ENCODE assay signal across 1 cellular context in genomic region chr2:10043256-10043905, GRCh38.
TF ChIP-seq lines count a peak whose summit lies in the region.

Gene KLF11 (plus strand): TSS chr2:10043550. CDS start chr2:10043717, 167 bp downstream.

TF ChIP-seq in K562, 482 proteins besides CTCF, POLR2A, EP300 and RAD21 (continued from another document and continues in another):
- TF ChIP-seq, protein P1, sequence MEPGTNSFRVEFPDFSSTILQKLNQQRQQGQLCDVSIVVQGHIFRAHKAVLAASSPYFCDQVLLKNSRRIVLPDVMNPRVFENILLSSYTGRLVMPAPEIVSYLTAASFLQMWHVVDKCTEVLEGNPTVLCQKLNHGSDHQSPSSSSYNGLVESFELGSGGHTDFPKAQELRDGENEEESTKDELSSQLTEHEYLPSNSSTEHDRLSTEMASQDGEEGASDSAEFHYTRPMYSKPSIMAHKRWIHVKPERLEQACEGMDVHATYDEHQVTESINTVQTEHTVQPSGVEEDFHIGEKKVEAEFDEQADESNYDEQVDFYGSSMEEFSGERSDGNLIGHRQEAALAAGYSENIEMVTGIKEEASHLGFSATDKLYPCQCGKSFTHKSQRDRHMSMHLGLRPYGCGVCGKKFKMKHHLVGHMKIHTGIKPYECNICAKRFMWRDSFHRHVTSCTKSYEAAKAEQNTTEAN (CRISPR knock-in tag; IDR thresholded peaks at IDR 0.05) = no peak
- TF ChIP-seq ZBED1 (IDR thresholded peaks at IDR 0.05) (no peak), MIER1 (IDR thresholded peaks at IDR 0.05; ENCODE audit: low read depth) (no peak), BRCA1 (IDR thresholded peaks at IDR 0.05) (no peak), BRCA1 (CRISPR knock-in tag; IDR thresholded peaks at IDR 0.05) (peak; percentile 81; the same call in 1 of the 2 replicates), SAP30 (IDR thresholded peaks at IDR 0.05; ENCODE audit: borderline replicate concordance, insufficient read depth, low read depth, low read length, poor library complexity, severe bottlenecking) (peak; percentile 62), NFRKB (IDR thresholded peaks at IDR 0.05; ENCODE audit: low read depth) (no peak), ZBTB34 (CRISPR knock-in tag; IDR thresholded peaks at IDR 0.05) (no peak), UBTF (IDR thresholded peaks at IDR 0.05; ENCODE audit: borderline replicate concordance in 1 of 2, low read depth in 2 of 2, low read length in 2 of 2) (peak in 1 of 2 experiments; percentile 45; a peak in 1 of 4 replicates), ZNF717 (CRISPR knock-in tag; IDR thresholded peaks at IDR 0.05) (no peak), POLR2B (IDR thresholded peaks at IDR 0.05; ENCODE audit: low read depth, partially characterized antibody) (no peak), E2F6 (IDR thresholded peaks at IDR 0.05; ENCODE audit: borderline replicate concordance in 1 of 2, extremely low read depth in 1 of 2, insufficient read depth in 1 of 2, insufficient read length in 1 of 2, low read depth in 1 of 2, low read length in 1 of 2, poor library complexity in 1 of 2, severe bottlenecking in 1 of 2) (peak; percentile 95 to 98), ZFP30 (CRISPR knock-in tag; IDR thresholded peaks at IDR 0.05; ENCODE audit: borderline replicate concordance) (no peak), FOXJ2 (tag; IDR thresholded peaks at IDR 0.05) (no peak), MED1 (CRISPR knock-in tag; IDR thresholded peaks at IDR 0.05; ENCODE audit: borderline replicate concordance) (peak; percentile 34; the same call in 1 of the 2 replicates), SMARCC2 (IDR thresholded peaks at IDR 0.05; ENCODE audit: low read depth) (no peak), RBFOX2 (IDR thresholded peaks at IDR 0.05; ENCODE audit: low read depth, low read length) (peak; percentile 75), PHF20 (IDR thresholded peaks at IDR 0.05; ENCODE audit: partially characterized antibody) (no peak), MYC (IDR thresholded peaks at IDR 0.05; ENCODE audit: low read depth, low read length) (peak; percentile 92), MYC (CRISPR knock-in tag; IDR thresholded peaks at IDR 0.05; ENCODE audit: borderline replicate concordance, low read depth) (no peak), NRF1 (conservative IDR thresholded peaks at IDR 0.05 in 1 of 2, IDR thresholded peaks at IDR 0.05 in 1 of 2) (no peak), FOXK2 (conservative IDR thresholded peaks at IDR 0.05 in 1 of 2, IDR thresholded peaks at IDR 0.05 in 1 of 2; ENCODE audit: low read depth in 2 of 2) (no peak), SNRNP70 (optimal IDR thresholded peaks at IDR 0.05; ENCODE audit: low read depth, low read length) (no peak), CLOCK (CRISPR knock-in tag; IDR thresholded peaks at IDR 0.05; ENCODE audit: borderline replicate concordance) (no peak), GABPB1 (CRISPR knock-in tag; IDR thresholded peaks at IDR 0.05) (peak; percentile 44; the same call in 1 of the 2 replicates), CTBP1 (IDR thresholded peaks at IDR 0.05; ENCODE audit: borderline replicate concordance) (peak; percentile 90), U2AF1 (optimal IDR thresholded peaks at IDR 0.05; ENCODE audit: low read depth, low read length) (no peak)
- TF ChIP-seq, protein P2, sequence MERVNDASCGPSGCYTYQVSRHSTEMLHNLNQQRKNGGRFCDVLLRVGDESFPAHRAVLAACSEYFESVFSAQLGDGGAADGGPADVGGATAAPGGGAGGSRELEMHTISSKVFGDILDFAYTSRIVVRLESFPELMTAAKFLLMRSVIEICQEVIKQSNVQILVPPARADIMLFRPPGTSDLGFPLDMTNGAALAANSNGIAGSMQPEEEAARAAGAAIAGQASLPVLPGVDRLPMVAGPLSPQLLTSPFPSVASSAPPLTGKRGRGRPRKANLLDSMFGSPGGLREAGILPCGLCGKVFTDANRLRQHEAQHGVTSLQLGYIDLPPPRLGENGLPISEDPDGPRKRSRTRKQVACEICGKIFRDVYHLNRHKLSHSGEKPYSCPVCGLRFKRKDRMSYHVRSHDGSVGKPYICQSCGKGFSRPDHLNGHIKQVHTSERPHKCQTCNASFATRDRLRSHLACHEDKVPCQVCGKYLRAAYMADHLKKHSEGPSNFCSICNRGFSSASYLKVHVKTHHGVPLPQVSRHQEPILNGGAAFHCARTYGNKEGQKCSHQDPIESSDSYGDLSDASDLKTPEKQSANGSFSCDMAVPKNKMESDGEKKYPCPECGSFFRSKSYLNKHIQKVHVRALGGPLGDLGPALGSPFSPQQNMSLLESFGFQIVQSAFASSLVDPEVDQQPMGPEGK (CRISPR knock-in tag; IDR thresholded peaks at IDR 0.05; ENCODE audit: borderline replicate concordance) = no peak
- TF ChIP-seq, protein P3, sequence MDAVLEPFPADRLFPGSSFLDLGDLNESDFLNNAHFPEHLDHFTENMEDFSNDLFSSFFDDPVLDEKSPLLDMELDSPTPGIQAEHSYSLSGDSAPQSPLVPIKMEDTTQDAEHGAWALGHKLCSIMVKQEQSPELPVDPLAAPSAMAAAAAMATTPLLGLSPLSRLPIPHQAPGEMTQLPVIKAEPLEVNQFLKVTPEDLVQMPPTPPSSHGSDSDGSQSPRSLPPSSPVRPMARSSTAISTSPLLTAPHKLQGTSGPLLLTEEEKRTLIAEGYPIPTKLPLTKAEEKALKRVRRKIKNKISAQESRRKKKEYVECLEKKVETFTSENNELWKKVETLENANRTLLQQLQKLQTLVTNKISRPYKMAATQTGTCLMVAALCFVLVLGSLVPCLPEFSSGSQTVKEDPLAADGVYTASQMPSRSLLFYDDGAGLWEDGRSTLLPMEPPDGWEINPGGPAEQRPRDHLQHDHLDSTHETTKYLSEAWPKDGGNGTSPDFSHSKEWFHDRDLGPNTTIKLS (IDR thresholded peaks at IDR 0.05; ENCODE audit: borderline replicate concordance, low read depth) = no peak
- TF ChIP-seq, protein P4, sequence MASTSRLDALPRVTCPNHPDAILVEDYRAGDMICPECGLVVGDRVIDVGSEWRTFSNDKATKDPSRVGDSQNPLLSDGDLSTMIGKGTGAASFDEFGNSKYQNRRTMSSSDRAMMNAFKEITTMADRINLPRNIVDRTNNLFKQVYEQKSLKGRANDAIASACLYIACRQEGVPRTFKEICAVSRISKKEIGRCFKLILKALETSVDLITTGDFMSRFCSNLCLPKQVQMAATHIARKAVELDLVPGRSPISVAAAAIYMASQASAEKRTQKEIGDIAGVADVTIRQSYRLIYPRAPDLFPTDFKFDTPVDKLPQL (IDR thresholded peaks at IDR 0.05; ENCODE audit: extremely low read depth, insufficient read length) = no peak
- TF ChIP-seq, protein P5, sequence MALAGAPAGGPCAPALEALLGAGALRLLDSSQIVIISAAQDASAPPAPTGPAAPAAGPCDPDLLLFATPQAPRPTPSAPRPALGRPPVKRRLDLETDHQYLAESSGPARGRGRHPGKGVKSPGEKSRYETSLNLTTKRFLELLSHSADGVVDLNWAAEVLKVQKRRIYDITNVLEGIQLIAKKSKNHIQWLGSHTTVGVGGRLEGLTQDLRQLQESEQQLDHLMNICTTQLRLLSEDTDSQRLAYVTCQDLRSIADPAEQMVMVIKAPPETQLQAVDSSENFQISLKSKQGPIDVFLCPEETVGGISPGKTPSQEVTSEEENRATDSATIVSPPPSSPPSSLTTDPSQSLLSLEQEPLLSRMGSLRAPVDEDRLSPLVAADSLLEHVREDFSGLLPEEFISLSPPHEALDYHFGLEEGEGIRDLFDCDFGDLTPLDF (CRISPR knock-in tag; IDR thresholded peaks at IDR 0.05) = 0 out of 2 replicates have a peak, but pooled peaks have one; percentile 71
- TF ChIP-seq, protein P6, sequence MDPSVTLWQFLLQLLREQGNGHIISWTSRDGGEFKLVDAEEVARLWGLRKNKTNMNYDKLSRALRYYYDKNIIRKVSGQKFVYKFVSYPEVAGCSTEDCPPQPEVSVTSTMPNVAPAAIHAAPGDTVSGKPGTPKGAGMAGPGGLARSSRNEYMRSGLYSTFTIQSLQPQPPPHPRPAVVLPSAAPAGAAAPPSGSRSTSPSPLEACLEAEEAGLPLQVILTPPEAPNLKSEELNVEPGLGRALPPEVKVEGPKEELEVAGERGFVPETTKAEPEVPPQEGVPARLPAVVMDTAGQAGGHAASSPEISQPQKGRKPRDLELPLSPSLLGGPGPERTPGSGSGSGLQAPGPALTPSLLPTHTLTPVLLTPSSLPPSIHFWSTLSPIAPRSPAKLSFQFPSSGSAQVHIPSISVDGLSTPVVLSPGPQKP (CRISPR knock-in tag; IDR thresholded peaks at IDR 0.05) = no peak
- TF ChIP-seq, protein P7, sequence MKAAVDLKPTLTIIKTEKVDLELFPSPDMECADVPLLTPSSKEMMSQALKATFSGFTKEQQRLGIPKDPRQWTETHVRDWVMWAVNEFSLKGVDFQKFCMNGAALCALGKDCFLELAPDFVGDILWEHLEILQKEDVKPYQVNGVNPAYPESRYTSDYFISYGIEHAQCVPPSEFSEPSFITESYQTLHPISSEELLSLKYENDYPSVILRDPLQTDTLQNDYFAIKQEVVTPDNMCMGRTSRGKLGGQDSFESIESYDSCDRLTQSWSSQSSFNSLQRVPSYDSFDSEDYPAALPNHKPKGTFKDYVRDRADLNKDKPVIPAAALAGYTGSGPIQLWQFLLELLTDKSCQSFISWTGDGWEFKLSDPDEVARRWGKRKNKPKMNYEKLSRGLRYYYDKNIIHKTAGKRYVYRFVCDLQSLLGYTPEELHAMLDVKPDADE (conservative IDR thresholded peaks at IDR 0.05; ENCODE audit: control insufficient read depth, low read depth, low read length) = 0 out of 2 replicates have a peak, but pooled peaks have one; percentile 40
- TF ChIP-seq, protein P8, sequence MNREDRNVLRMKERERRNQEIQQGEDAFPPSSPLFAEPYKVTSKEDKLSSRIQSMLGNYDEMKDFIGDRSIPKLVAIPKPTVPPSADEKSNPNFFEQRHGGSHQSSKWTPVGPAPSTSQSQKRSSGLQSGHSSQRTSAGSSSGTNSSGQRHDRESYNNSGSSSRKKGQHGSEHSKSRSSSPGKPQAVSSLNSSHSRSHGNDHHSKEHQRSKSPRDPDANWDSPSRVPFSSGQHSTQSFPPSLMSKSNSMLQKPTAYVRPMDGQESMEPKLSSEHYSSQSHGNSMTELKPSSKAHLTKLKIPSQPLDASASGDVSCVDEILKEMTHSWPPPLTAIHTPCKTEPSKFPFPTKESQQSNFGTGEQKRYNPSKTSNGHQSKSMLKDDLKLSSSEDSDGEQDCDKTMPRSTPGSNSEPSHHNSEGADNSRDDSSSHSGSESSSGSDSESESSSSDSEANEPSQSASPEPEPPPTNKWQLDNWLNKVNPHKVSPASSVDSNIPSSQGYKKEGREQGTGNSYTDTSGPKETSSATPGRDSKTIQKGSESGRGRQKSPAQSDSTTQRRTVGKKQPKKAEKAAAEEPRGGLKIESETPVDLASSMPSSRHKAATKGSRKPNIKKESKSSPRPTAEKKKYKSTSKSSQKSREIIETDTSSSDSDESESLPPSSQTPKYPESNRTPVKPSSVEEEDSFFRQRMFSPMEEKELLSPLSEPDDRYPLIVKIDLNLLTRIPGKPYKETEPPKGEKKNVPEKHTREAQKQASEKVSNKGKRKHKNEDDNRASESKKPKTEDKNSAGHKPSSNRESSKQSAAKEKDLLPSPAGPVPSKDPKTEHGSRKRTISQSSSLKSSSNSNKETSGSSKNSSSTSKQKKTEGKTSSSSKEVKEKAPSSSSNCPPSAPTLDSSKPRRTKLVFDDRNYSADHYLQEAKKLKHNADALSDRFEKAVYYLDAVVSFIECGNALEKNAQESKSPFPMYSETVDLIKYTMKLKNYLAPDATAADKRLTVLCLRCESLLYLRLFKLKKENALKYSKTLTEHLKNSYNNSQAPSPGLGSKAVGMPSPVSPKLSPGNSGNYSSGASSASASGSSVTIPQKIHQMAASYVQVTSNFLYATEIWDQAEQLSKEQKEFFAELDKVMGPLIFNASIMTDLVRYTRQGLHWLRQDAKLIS (CRISPR knock-in tag; IDR thresholded peaks at IDR 0.05) = peak; percentile 56; the same call in 1 of the 2 replicates
- TF ChIP-seq, protein P9, sequence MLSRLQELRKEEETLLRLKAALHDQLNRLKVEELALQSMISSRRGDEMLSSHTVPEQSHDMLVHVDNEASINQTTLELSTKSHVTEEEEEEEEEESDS (CRISPR knock-in tag; IDR thresholded peaks at IDR 0.05) = no peak
